8 cellular contexts compared by ENCODE assay signal in genomic region chrX:106726485-106727437, GRCh38. TPM values are rescaled to one million over a fixed set of nuclear protein-coding genes. Genes with fewer than 3 reads are reported as not detected.
DNase-seq lines count a peak whose midpoint lies in the region; ATAC-seq lines count a peak whose summit lies in the region.

RNF128 (plus strand) TSS chrX:106726701; CDS start chrX:106726914, 213 bp downstream.

- H3K27ac Mint-ChIP-seq in activated T-cell treated with anti-CD3 and anti-CD28 coated beads, Interleukin-2, amount 50 U/mL, for 24 hours, result no peak within 1 kb of the TSS

- no peaks in the 10 kb centered on the region for H3K9me3 ChIP-seq in MG63

- ATAC-seq in HG03045 (IDR thresholded peaks at IDR 0.05; ENCODE audit: unreplicated experiment) (no peak), HG02840 (IDR thresholded peaks at IDR 0.05; ENCODE audit: low FRiP score, unreplicated experiment) (no peak)

- no peaks in the 10 kb centered on the region for H3K27me3 ChIP-seq in MG63

- H3K27me3 Mint-ChIP-seq in activated T-cell treated with anti-CD3 and anti-CD28 coated beads, Interleukin-2, amount 50 U/mL, for 24 hours, result peaks cover 76% of the 10 kb centered on the region

- H3K36me3 Mint-ChIP-seq in activated T-cell treated with anti-CD3 and anti-CD28 coated beads, Interleukin-2, amount 50 U/mL, for 24 hours (ENCODE audit: low read depth), result no peaks in the 10 kb centered on the region

- H3K4me1 Mint-ChIP-seq in activated T-cell treated with anti-CD3 and anti-CD28 coated beads, Interleukin-2, amount 50 U/mL, for 24 hours (ENCODE audit: low read depth), result peaks cover 7% of the 10 kb centered on the region

- DNase-seq in DMS 273 treated with DMSO at 0.1 percent for 48 hours (lab: John Stamatoyannopoulos, UW) (peak; percentile 51), MG63 (peak; percentile 45), glomerular visceral epithelial cell (ENCODE audit: extremely low spot score) (peak; percentile 68), occipital lobe (lab: John Stamatoyannopoulos, UW) (peak; percentile 20), NCI-H1048 (lab: John Stamatoyannopoulos, UW) (no peak)
- peak; percentile 38 for DNase-seq in activated T-cell treated with anti-CD3 and anti-CD28 coated beads, Interleukin-2, amount 50 U/mL, for 24 hours

- H3K4me3 ChIP-seq in MG63, result peak within 1 kb of the TSS; percentile 47

- peak within 1 kb of the TSS; percentile 65 for H3K4me3 Mint-ChIP-seq in activated T-cell treated with anti-CD3 and anti-CD28 coated beads, Interleukin-2, amount 50 U/mL, for 24 hours

- H3K36me3 ChIP-seq in MG63, result no peaks in the 10 kb centered on the region

- H3K9me3 Mint-ChIP-seq in activated T-cell treated with anti-CD3 and anti-CD28 coated beads, Interleukin-2, amount 50 U/mL, for 24 hours, result no peaks in the 10 kb centered on the region

RNA-seq across cellular contexts. Expression of gene RNF128, which starts in this region (rescaled TPM):
- total RNA-seq in MG63 (2014; rRNA removed; shearing (Covaris generic); ENCODE audit: low replicate concordance), result 0.30 TPM in 1 of 2 replicates, not detected in the other
- 1.2 TPM for total RNA-seq in occipital lobe

Comparison
In these comparisons a context has a peak if more than half of its experiments do, and no peak if none do; other contexts are left out.
1. Peak in DNase-seq and H3K4me3 ChIP-seq in MG63; RNA of the gene not detected or under 1 TPM.